ENCODE assay signal across 14 cellular contexts in genomic region chr4:76308548-76308947, GRCh38. TPM values are rescaled to one million over a fixed set of nuclear protein-coding genes. Genes with fewer than 3 reads are reported as not detected.
A peak's percentile ranks its signal among the peaks of the same experiment; 100 is the strongest.
DNase-seq lines count a peak whose midpoint lies in the region; ATAC-seq and TF ChIP-seq lines count a peak whose summit lies in the region.
"Had no signal": no experiment of that assay in that cellular context is flagged by ENCODE, and none has a peak within 500 bp of the region (broad histone marks: within the 10 kb centered on the region; RNA-seq: fewer than 3 reads in every experiment).

No MANE protein-coding gene starts in this region.

- H3K4me3 Mint-ChIP-seq in brain = peak overlapping the region; percentile 36 to 91 (median 54)
- H3K4me3 Mint-ChIP-seq in activated T-helper 2 cell treated with anti-CD3 and anti-CD28 coated beads, Interferon-gamma antibody, Interleukin-2, Interleukin-4, amounts not matched to agents 10 μg/mL and 5 μg/mL and 100 μg/mL, durations not matched to agents 14 hours and 24 hours and 36 hours (ENCODE audit: low read depth) = no peak overlapping the region
- H3K4me3 Mint-ChIP-seq: activated naive CD4-positive, alpha-beta T cell treated with anti-CD3 and anti-CD28 coated beads for 36 hours had no signal

- no peak for TF ChIP-seq POLR2A in tibial nerve (IDR thresholded peaks at IDR 0.05)

- peaks cover 12% of the 10 kb centered on the region for H3K36me3 Mint-ChIP-seq in brain
- no peaks in the 10 kb centered on the region for H3K36me3 Mint-ChIP-seq in activated T-helper 2 cell treated with anti-CD3 and anti-CD28 coated beads, Interferon-gamma antibody, Interleukin-2, Interleukin-4, amounts not matched to agents 10 μg/mL and 5 μg/mL and 100 μg/mL, durations not matched to agents 14 hours and 24 hours and 36 hours (ENCODE audit: low read depth)

- WGBS in tibial nerve, 2 donors = 53 to 58% methylated on average over 6 of the region's 6 CpGs

- peak overlapping the region in 1 of 5 experiments; percentile 85 for H3K27ac Mint-ChIP-seq in brain
- H3K27ac Mint-ChIP-seq in activated T-helper 2 cell treated with anti-CD3 and anti-CD28 coated beads, Interferon-gamma antibody, Interleukin-2, Interleukin-4, amounts not matched to agents 10 μg/mL and 5 μg/mL and 100 μg/mL, durations not matched to agents 14 hours and 24 hours and 36 hours = no peak overlapping the region
- H3K27ac Mint-ChIP-seq: activated naive CD4-positive, alpha-beta T cell treated with anti-CD3 and anti-CD28 coated beads for 36 hours had no signal

- H3K27ac ChIP-seq in skeletal muscle tissue (ENCODE audit: low read depth, low read length) = peak overlapping the region; percentile 97
- no peak overlapping the region for H3K27ac ChIP-seq in tibial nerve
- H3K27ac ChIP-seq: 22Rv1, prostate gland had no signal

- H3K36me3 ChIP-seq in skeletal muscle tissue (ENCODE audit: control insufficient read depth in 3 of 3, insufficient read depth in 3 of 3, low read length in 3 of 3) (peaks cover 9 to 21% (median 17%) of the 10 kb centered on the region in 3 donors), tibial nerve (peaks cover 0 to 16% (median 0%) of the 10 kb centered on the region in 3 donors)
- H3K36me3 ChIP-seq: prostate gland had no signal

- no peaks in the 10 kb centered on the region for H3K27me3 ChIP-seq in skeletal muscle tissue (ENCODE audit: control insufficient read depth in 3 of 3, insufficient read depth in 3 of 3, low read length in 3 of 3)
- H3K27me3 ChIP-seq in tibial nerve = no peaks in the 10 kb centered on the region

- no peak for TF ChIP-seq EP300 in tibial nerve (IDR thresholded peaks at IDR 0.05)

- H3K4me1 Mint-ChIP-seq in brain = peaks cover 25% of the 10 kb centered on the region
- peaks cover 14% of the 10 kb centered on the region for H3K4me1 Mint-ChIP-seq in activated T-helper 2 cell treated with anti-CD3 and anti-CD28 coated beads, Interferon-gamma antibody, Interleukin-2, Interleukin-4, amounts not matched to agents 10 μg/mL and 5 μg/mL and 100 μg/mL, durations not matched to agents 14 hours and 24 hours and 36 hours (ENCODE audit: low read depth)

- no peaks in the 10 kb centered on the region for H3K9me3 ChIP-seq in skeletal muscle tissue (ENCODE audit: control insufficient read depth in 3 of 3, low read length in 3 of 3)
- no peaks in the 10 kb centered on the region for H3K9me3 ChIP-seq in tibial nerve
- H3K9me3 ChIP-seq: prostate gland, thoracic aorta had no signal

- peak overlapping the region; percentile 87 to 92 (median 92) for H3K4me3 ChIP-seq in skeletal muscle tissue (ENCODE audit: low read length in 3 of 3)
- H3K4me3 ChIP-seq in tibial nerve = no peak overlapping the region
- H3K4me3 ChIP-seq: prostate gland had no signal

- DNase-seq in DMS 273 (lab: John Stamatoyannopoulos, UW; ENCODE audit: unreplicated experiment) (peak; percentile 44), DMS 273 treated with DMSO at 0.1 percent for 48 hours (lab: John Stamatoyannopoulos, UW) (no peak), left lobe of liver (ENCODE audit: low spot score) (peak; percentile 95), NCI-H1092 (lab: John Stamatoyannopoulos, UW) (no peak), tibial nerve (ENCODE audit: low spot score in 2 of 2) (no peak)
- no peak for DNase-seq in activated T-helper 2 cell treated with anti-CD3 and anti-CD28 coated beads, Interferon-gamma antibody, Interleukin-2, Interleukin-4, amounts not matched to agents 10 μg/mL and 5 μg/mL and 100 μg/mL, durations not matched to agents 14 hours and 24 hours and 36 hours (ENCODE audit: low spot score)
- DNase-seq: activated naive CD4-positive, alpha-beta T cell treated with anti-CD3 and anti-CD28 coated beads for 36 hours; NCI-H1417 treated with DMSO at 0.1 percent for 48 hours had no signal

- peak overlapping the region; percentile 81 to 97 (median 96) for H3K9ac ChIP-seq in skeletal muscle tissue (ENCODE audit: low read depth in 1 of 3, low read length in 3 of 3)

- H3K27me3 Mint-ChIP-seq in brain = peaks cover 13% of the 10 kb centered on the region
- peaks cover 42% of the 10 kb centered on the region for H3K27me3 Mint-ChIP-seq in activated T-helper 2 cell treated with anti-CD3 and anti-CD28 coated beads, Interferon-gamma antibody, Interleukin-2, Interleukin-4, amounts not matched to agents 10 μg/mL and 5 μg/mL and 100 μg/mL, durations not matched to agents 14 hours and 24 hours and 36 hours (ENCODE audit: low read depth)

- no peaks in the 10 kb centered on the region for H3K9me3 Mint-ChIP-seq in brain
- no peaks in the 10 kb centered on the region for H3K9me3 Mint-ChIP-seq in activated T-helper 2 cell treated with anti-CD3 and anti-CD28 coated beads, Interferon-gamma antibody, Interleukin-2, Interleukin-4, amounts not matched to agents 10 μg/mL and 5 μg/mL and 100 μg/mL, durations not matched to agents 14 hours and 24 hours and 36 hours
- H3K9me3 Mint-ChIP-seq: activated naive CD4-positive, alpha-beta T cell treated with anti-CD3 and anti-CD28 coated beads for 36 hours had no signal

- H3K4me1 ChIP-seq in skeletal muscle tissue (ENCODE audit: control insufficient read depth in 3 of 3, insufficient read depth in 3 of 3, low read length in 3 of 3) = peaks cover 46 to 57% (median 55%) of the 10 kb centered on the region in 3 donors
- peaks cover 0 to 21% (median 5%) of the 10 kb centered on the region in 4 donors for H3K4me1 ChIP-seq in tibial nerve

- intact Hi-C loops in activated T-helper 2 cell treated with anti-CD3 and anti-CD28 coated beads, Interferon-gamma antibody, Interleukin-2, Interleukin-4, amounts not matched to agents 10 μg/mL and 5 μg/mL and 100 μg/mL, durations not matched to agents 14 hours and 24 hours and 36 hours (cut with micrococcal nuclease) = loop anchor here (10.0 kb wide), 2 partner anchors 284 to 716 kb away; partner anchors contain the start of gene CXCL10

- ATAC-seq in left lobe of liver = peak; percentile 46

- no peak for TF ChIP-seq CTCF in brain (conservative IDR thresholded peaks at IDR 0.05)
- TF ChIP-seq CTCF in tibial nerve (IDR thresholded peaks at IDR 0.05) = no peak

RNA-seq across cellular contexts. Expression of gene STBD1, which starts 2.0 kb away (rescaled TPM):
- polyA plus RNA-seq in brain (ENCODE audit: insufficient read depth, low read depth, low replicate concordance) = 0.25 TPM
- total RNA-seq in left lobe of liver (18.3 TPM), skeletal muscle tissue (27.1 TPM), tibial nerve (10 to 100 TPM in 2 of 4 donors, 1 to 10 TPM in 2; 2.3 to 11.1 (median 6.7) TPM)
- 0.09 TPM in 2 replicates for total RNA-seq in activated T-helper 2 cell treated with anti-CD3 and anti-CD28 coated beads, Interferon-gamma antibody, Interleukin-2, Interleukin-4, amounts not matched to agents 10 μg/mL and 5 μg/mL and 100 μg/mL, durations not matched to agents 14 hours and 24 hours and 36 hours
- total RNA-seq: activated naive CD4-positive, alpha-beta T cell treated with anti-CD3 and anti-CD28 coated beads for 36 hours had no signal

RNA-seq across cellular contexts. Expression of gene FAM47E, which starts 57.0 kb away (rescaled TPM):
- polyA plus RNA-seq in brain (ENCODE audit: insufficient read depth, low read depth, low replicate concordance) = 4.5 TPM
- total RNA-seq in left lobe of liver (3.3 TPM), skeletal muscle tissue (0.52 TPM), tibial nerve (1 to 10 TPM in 3 of 4 donors, under 1 TPM in 1; 0.30 to 4.6 (median 1.5) TPM)
- not detected in 2 replicates for total RNA-seq in activated T-helper 2 cell treated with anti-CD3 and anti-CD28 coated beads, Interferon-gamma antibody, Interleukin-2, Interleukin-4, amounts not matched to agents 10 μg/mL and 5 μg/mL and 100 μg/mL, durations not matched to agents 14 hours and 24 hours and 36 hours
- total RNA-seq: activated naive CD4-positive, alpha-beta T cell treated with anti-CD3 and anti-CD28 coated beads for 36 hours; HT1080 had no signal

Comparison
In these comparisons a context has a peak if more than half of its experiments do, and no peak if none do; other contexts are left out.
1. DNase-seq: peak in DMS 273 (single experiment) and left lobe of liver (single experiment); none in DMS 273 treated with DMSO at 0.1 percent for 48 hours (single experiment), activated T-helper 2 cell treated with anti-CD3 and anti-CD28 coated beads, Interferon-gamma antibody, Interleukin-2, Interleukin-4, amounts not matched to agents 10 μg/mL and 5 μg/mL and 100 μg/mL, durations not matched to agents 14 hours and 24 hours and 36 hours (single experiment), NCI-H1092 (single experiment) and tibial nerve (0 of 2).
2. H3K4me3 ChIP-seq: peak in skeletal muscle tissue (3 of 3); none in tibial nerve (0 of 4).